11 cellular contexts compared by ENCODE assay signal in genomic region chr21:36661511-36662309, GRCh38. TPM values are rescaled to one million over a fixed set of nuclear protein-coding genes. Genes with fewer than 3 reads are reported as not detected.
DNase-seq lines count a peak whose midpoint lies in the region; ATAC-seq and TF ChIP-seq lines count a peak whose summit lies in the region.
"Had no signal": no experiment of that assay in that cellular context is flagged by ENCODE, and none has a peak within 500 bp of the region (broad histone marks: within the 10 kb centered on the region; RNA-seq: fewer than 3 reads in every experiment).

No MANE protein-coding gene starts in this region.

- no peaks in the 10 kb centered on the region; the same call in 2 of the 3 replicates for H3K9me3 Mint-ChIP-seq in GM23338
- H3K9me3 Mint-ChIP-seq: activated naive CD4-positive, alpha-beta T cell treated with anti-CD3 and anti-CD28 coated beads, Interleukin-2, amount 50 U/mL, for 24 hours had no signal

- TF ChIP-seq CTCF in 22Rv1 (IDR thresholded peaks at IDR 0.05) (peak; percentile 77), GM23338 (conservative IDR thresholded peaks at IDR 0.05; ENCODE audit: low read depth in 2 of 2) (peak; percentile 72), RWPE1 (conservative IDR thresholded peaks at IDR 0.05; ENCODE audit: low read depth) (no peak), omental fat pad (IDR thresholded peaks at IDR 0.05) (no peak)

- H2AFZ ChIP-seq in GM23338, result no peak overlapping the region

- H3K4me3 ChIP-seq in GM23338, result no peak overlapping the region
- H3K4me3 ChIP-seq: thoracic aorta had no signal

- H3K4me2 ChIP-seq in GM23338, result no peak overlapping the region

- no peaks in the 10 kb centered on the region for H4K20me1 ChIP-seq in GM23338 (replicated peaks; ENCODE audit: insufficient read depth)

- CTCF ChIA-PET in RWPE1 (lab: Yijun Ruan, JAX), result interaction anchor here (0.7 to 1.6 kb wide), 3 partner anchors 31 to 268 kb away, joined by 3 to 7 read pairs (median 4); no protein-coding TSS in a partner anchor

- H3F3A ChIP-seq in GM23338 (replicated peaks; ENCODE audit: low read depth), result no peaks in the 10 kb centered on the region

- H3K27me3 ChIP-seq in GM23338 (ENCODE audit: insufficient read depth), result no peaks in the 10 kb centered on the region

- H3K36me3 Mint-ChIP-seq in GM23338 (ENCODE audit: low read depth), result no peaks in the 10 kb centered on the region
- H3K36me3 Mint-ChIP-seq: activated naive CD4-positive, alpha-beta T cell treated with anti-CD3 and anti-CD28 coated beads, Interleukin-2, amount 50 U/mL, for 24 hours; IgD-negative memory B cell had no signal

- H3K27ac ChIP-seq in 22Rv1, result no peak overlapping the region
- no peak overlapping the region for H3K27ac ChIP-seq in GM23338 (ENCODE audit: low read depth)
- no peak overlapping the region for H3K27ac ChIP-seq in RWPE1
- H3K27ac ChIP-seq: thoracic aorta had no signal

- no peaks in the 10 kb centered on the region for H3K36me3 ChIP-seq in GM23338 (ENCODE audit: insufficient read depth)
- H3K36me3 ChIP-seq: thoracic aorta had no signal

- no peaks in the 10 kb centered on the region for H3K9me2 ChIP-seq in GM23338 (ENCODE audit: insufficient read depth)

- H3K27ac Mint-ChIP-seq in GM23338, result no peak overlapping the region
- H3K27ac Mint-ChIP-seq: activated naive CD4-positive, alpha-beta T cell treated with anti-CD3 and anti-CD28 coated beads, Interleukin-2, amount 50 U/mL, for 24 hours; IgD-negative memory B cell had no signal

- no peak overlapping the region for H3K4me3 Mint-ChIP-seq in GM23338
- H3K4me3 Mint-ChIP-seq: activated naive CD4-positive, alpha-beta T cell treated with anti-CD3 and anti-CD28 coated beads, Interleukin-2, amount 50 U/mL, for 24 hours; IgD-negative memory B cell had no signal

- POLR2A ChIA-PET in RWPE1 (lab: Yijun Ruan, JAX; ENCODE audit: low non-redundant PET), result no interaction called here

- H3K27me3 Mint-ChIP-seq in GM23338 (ENCODE audit: insufficient read depth, low read depth, poor library complexity), result peaks cover 17% of the 10 kb centered on the region

- peak; percentile 77 for ATAC-seq in GM23338
- no peak for ATAC-seq in omental fat pad (ENCODE audit: low FRiP score)
- ATAC-seq in GM21367 (IDR thresholded peaks at IDR 0.05; ENCODE audit: unreplicated experiment), result no peak
- ATAC-seq in GM19395 (IDR thresholded peaks at IDR 0.05; ENCODE audit: unreplicated experiment), result no peak

- H3K79me2 ChIP-seq in GM23338 (replicated peaks; ENCODE audit: insufficient read depth), result no peaks in the 10 kb centered on the region

- peak; percentile 78 for DNase-seq in GM23338 (ENCODE audit: low spot score)
- peak; percentile 11 for DNase-seq in RWPE1 (ENCODE audit: low spot score)
- peak; percentile 49 for DNase-seq in globus pallidus (ENCODE audit: low spot score)
- DNase-seq in omental fat pad (ENCODE audit: low spot score), result no peak
- no peak for DNase-seq in NOMO-1 treated with dmso at 0.1 percent for 144 hours (lab: John Stamatoyannopoulos, UW; ENCODE audit: unreplicated experiment)

- peaks cover 17% of the 10 kb centered on the region for H3K4me1 Mint-ChIP-seq in GM23338
- H3K4me1 Mint-ChIP-seq: activated naive CD4-positive, alpha-beta T cell treated with anti-CD3 and anti-CD28 coated beads, Interleukin-2, amount 50 U/mL, for 24 hours; IgD-negative memory B cell had no signal

- H3K4me1 ChIP-seq in GM23338 (ENCODE audit: insufficient read depth), result no peaks in the 10 kb centered on the region

TF ChIP-seq in GM23338, 12 proteins besides CTCF, POLR2A, EP300 and RAD21:
- TF ChIP-seq STAT1 (IDR thresholded peaks at IDR 0.05; ENCODE audit: unreplicated experiment) (no peak), ETS1 (IDR thresholded peaks at IDR 0.05) (no peak), CREB1 (CRISPR knock-in tag; IDR thresholded peaks at IDR 0.05; ENCODE audit: low read depth) (0 out of 2 replicates have a peak, but pooled peaks have one; percentile 33)

RNA-seq across cellular contexts. Expression of gene SIM2, which starts 37.2 kb away (rescaled TPM):
- total RNA-seq in GM23338 (2014; rRNA removed; shearing (Covaris generic)), result 0.49 and 1.4 TPM in 2 replicates
- 0.16 and 0.24 TPM in 2 replicates for polyA plus RNA-seq in GM23338 (2016; fragmentation: Nextera tagmentation; extraction: Ambion mirVana)
- total RNA-seq in omental fat pad, result 1 to 10 TPM in 1 of 4 donors, not detected in 3; 3.2 TPM
- total RNA-seq: thoracic aorta had no signal
- polyA plus RNA-seq: IgD-negative memory B cell had no signal

Comparison
In these comparisons a context has a peak if more than half of its experiments do, and no peak if none do; other contexts are left out.
1. CTCF ChIP-seq: peak in 22Rv1 (single experiment) and GM23338 (2 of 2); none in RWPE1 (single experiment) and omental fat pad (0 of 3).
2. DNase-seq: peak in GM23338 (single experiment), RWPE1 (single experiment) and globus pallidus (single experiment); none in omental fat pad (single experiment) and NOMO-1 treated with dmso at 0.1 percent for 144 hours (single experiment).